Comparison of ENCODE assay signal across 8 cellular contexts in genomic region chr1:161725888-161726630, GRCh38. TPM values are rescaled to one million over a fixed set of nuclear protein-coding genes. Genes with fewer than 3 reads are reported as not detected.
A peak's percentile ranks its signal among the peaks of the same experiment; 100 is the strongest.
DNase-seq lines count a peak whose midpoint lies in the region; ATAC-seq and TF ChIP-seq lines count a peak whose summit lies in the region.

No MANE protein-coding gene starts in this region.

- H3K4me3 ChIP-seq in PC-9: peak overlapping the region; percentile 97
- peak overlapping the region; percentile 68 to 87 for H3K4me3 ChIP-seq in gastroesophageal sphincter
- H3K4me3 ChIP-seq in neuron (ENCODE audit: low read length): peak overlapping the region; percentile 82

- WGBS in gastroesophageal sphincter (ENCODE audit: low coverage in 1 of 2), 2 donors: 0 to 2% methylated on average over 4 to 10 of the region's 43 CpGs

- DNase-seq in stimulated activated naive CD4-positive, alpha-beta T cell (lab: John Stamatoyannopoulos, UW): peak; percentile 21 to 68 (median 40)
- DNase-seq in stimulated activated naive CD4-positive, alpha-beta T cell treated with Interleukin-2 at 50 U/mL for 16 hours (lab: John Stamatoyannopoulos, UW): no peak
- DNase-seq in PC-9 (peak; percentile 44 to 51), activated gamma-delta T cell treated with Interleukin-2 at 50 U/mL for 16 hours (peak; percentile 18), NCI-H187 treated with DMSO at 0.1 percent for 48 hours (lab: John Stamatoyannopoulos, UW) (no peak)

- TF ChIP-seq POLR2A in gastroesophageal sphincter (IDR thresholded peaks at IDR 0.05): no peak

- H3K9me3 ChIP-seq in PC-9 (ENCODE audit: insufficient read depth, low read depth): no peaks in the 10 kb centered on the region
- no peaks in the 10 kb centered on the region for H3K9me3 ChIP-seq in gastroesophageal sphincter
- no peaks in the 10 kb centered on the region for H3K9me3 ChIP-seq in neuron (ENCODE audit: low read length)

- ATAC-seq in HG03064 (IDR thresholded peaks at IDR 0.05; ENCODE audit: low read depth, unreplicated experiment) (peak; percentile 12), gastroesophageal sphincter (peak; percentile 41)

- BruUV-seq in PC-9 (replicated peaks; lab: Mats Ljungman, UMichigan): TSS peak; percentile 49

- peak overlapping the region; percentile 99 for H3K4me2 ChIP-seq in PC-9

- H3K27ac ChIP-seq in PC-9: peak overlapping the region; percentile 69
- H3K27ac ChIP-seq in gastroesophageal sphincter: peak overlapping the region in 3 of 4 donors; percentile 82 to 85 (median 84)

- H2AFZ ChIP-seq in PC-9: peak overlapping the region; percentile 88
- peak overlapping the region; percentile 84 for H2AFZ ChIP-seq in neuron (ENCODE audit: low read depth, low read length)

- no peak for TF ChIP-seq EP300 in gastroesophageal sphincter (IDR thresholded peaks at IDR 0.05)

- no peaks in the 10 kb centered on the region for H3K9me2 ChIP-seq in PC-9 (ENCODE audit: insufficient read depth)

- intact Hi-C loops in PC-9 (cut with micrococcal nuclease; ENCODE audit: unreplicated experiment): loop anchor here (2.0 kb wide), 2 partner anchors 23 to 113 kb away; partner anchors contain the start of gene DUSP12

- H3K79me2 ChIP-seq in PC-9 (ENCODE audit: low read depth): peaks cover 18% of the 10 kb centered on the region

- TF ChIP-seq CTCF in PC-9 (conservative IDR thresholded peaks at IDR 0.05): 0 out of 2 replicates have a peak, but pooled peaks have one; percentile 24
- peak in 3 of 4 experiments; percentile 34 to 46 (median 34) for TF ChIP-seq CTCF in gastroesophageal sphincter (IDR thresholded peaks at IDR 0.05)

- H3F3A ChIP-seq in PC-9 (ENCODE audit: insufficient read depth, low read depth): peaks cover 27% of the 10 kb centered on the region

- H3K27me3 ChIP-seq in PC-9 (ENCODE audit: insufficient read depth, low read depth) (no peaks in the 10 kb centered on the region), gastroesophageal sphincter (peaks cover 22% of the 10 kb centered on the region), neuron (ENCODE audit: insufficient read depth, low read length) (peaks cover 37% of the 10 kb centered on the region)

- POLR2A ChIA-PET in PC-9 (lab: Charles Lee; ENCODE audit: unreplicated experiment): interaction anchor here (0.5 to 0.7 kb wide), 3 partner anchors 326 to 1318 kb away, joined by 5 to 9 read pairs (median 6); no protein-coding TSS in a partner anchor

- CTCF ChIA-PET in PC-9 (lab: Charles Lee): no interaction called here

- H3K36me3 ChIP-seq in PC-9 (ENCODE audit: low read depth) (no peaks in the 10 kb centered on the region), gastroesophageal sphincter (no peaks in the 10 kb centered on the region), neuron (ENCODE audit: insufficient read depth, low read length) (no peaks in the 10 kb centered on the region)

- H4K20me1 ChIP-seq in PC-9 (ENCODE audit: insufficient read depth): no peaks in the 10 kb centered on the region

- H3K4me1 ChIP-seq in PC-9 (replicated peaks; ENCODE audit: insufficient read depth) (peaks cover 66% of the 10 kb centered on the region), gastroesophageal sphincter (peaks cover 0 to 22% (median 4%) of the 10 kb centered on the region in 3 donors), neuron (ENCODE audit: insufficient read depth, low read length) (peaks cover 5% of the 10 kb centered on the region)

RNA-seq across cellular contexts. Expression of gene FCRLB, which starts 4.7 kb away (rescaled TPM):
- total RNA-seq in PC-9 (2021) (1.0 and 1.5 TPM in 2 replicates), gastroesophageal sphincter (under 1 TPM in 3 of 4 donors, not detected in 1; 0.15 to 0.81 (median 0.23) TPM)

RNA-seq across cellular contexts. Expression of gene FCRLA, which starts 19.0 kb away (rescaled TPM):
- total RNA-seq in PC-9 (2021) (0.20 TPM in 1 of 2 replicates, not detected in the other), gastroesophageal sphincter (not detected)

RNA-seq across cellular contexts. Expression of gene DUSP12, which starts 23.5 kb away (rescaled TPM):
- total RNA-seq in PC-9 (2021): 21.0 and 23.6 TPM in 2 replicates
- 10 to 100 TPM; 16.8 to 31.8 (median 24.7) TPM for total RNA-seq in gastroesophageal sphincter

RNA-seq across cellular contexts. Expression of gene ATF6, which starts 40.1 kb away (rescaled TPM):
- total RNA-seq in PC-9 (2021): 14.6 and 19.5 TPM in 2 replicates
- 10 to 100 TPM; 28.6 to 32.4 (median 29.7) TPM for total RNA-seq in gastroesophageal sphincter

Comparison
In these comparisons a context has a peak if more than half of its experiments do, and no peak if none do; other contexts are left out.
1. DNase-seq: peak in stimulated activated naive CD4-positive, alpha-beta T cell (6 of 6), PC-9 (2 of 2) and activated gamma-delta T cell treated with Interleukin-2 at 50 U/mL for 16 hours (single experiment); none in stimulated activated naive CD4-positive, alpha-beta T cell treated with Interleukin-2 at 50 U/mL for 16 hours (single experiment) and NCI-H187 treated with DMSO at 0.1 percent for 48 hours (single experiment).
2. Peak in every context shown above with its lines, with median percentiles within 50 percentile points of each other: H3K4me3 ChIP-seq.